Comparison of ENCODE assay signal across 2 cellular contexts in genomic region chr1:151825811-151826660, GRCh38.
TF ChIP-seq lines count a peak whose summit lies in the region.

No MANE protein-coding gene starts in this region.

TF ChIP-seq in HCT116, 20 proteins besides CTCF, POLR2A, EP300 and RAD21 (continued from another document):
- TF ChIP-seq ELF1 (IDR thresholded peaks at IDR 0.05; ENCODE audit: borderline replicate concordance, low read depth) (no peak), YY1 (IDR thresholded peaks at IDR 0.05; ENCODE audit: extremely low read depth, insufficient replicate concordance, low read depth, low read length) (no peak), EGR1 (IDR thresholded peaks at IDR 0.05; ENCODE audit: low read depth) (no peak), TCF7L2 (IDR thresholded peaks at IDR 0.05; ENCODE audit: borderline replicate concordance, extremely low read depth, insufficient read depth, insufficient read length) (no peak), REST (IDR thresholded peaks at IDR 0.05; ENCODE audit: low read depth) (no peak), MAX (IDR thresholded peaks at IDR 0.05) (no peak), ZFX (IDR thresholded peaks at IDR 0.05) (no peak), FOSL1 (IDR thresholded peaks at IDR 0.05; ENCODE audit: low read depth) (no peak), ZNF274 (IDR thresholded peaks at IDR 0.05; ENCODE audit: low read depth, low read length) (no peak), SIN3A (IDR thresholded peaks at IDR 0.05; ENCODE audit: low read depth) (no peak), CEBPB (IDR thresholded peaks at IDR 0.05; ENCODE audit: low read depth) (no peak), CBX3 (IDR thresholded peaks at IDR 0.05; ENCODE audit: low read depth) (no peak)

TF ChIP-seq in WTC11, 78 proteins besides CTCF, POLR2A, EP300 and RAD21 (continued from another document):
- TF ChIP-seq USF2 (CRISPR knock-in tag; IDR thresholded peaks at IDR 0.05): peak; percentile 74
